8 cellular contexts compared by ENCODE assay signal in the genomic region with DNA sequence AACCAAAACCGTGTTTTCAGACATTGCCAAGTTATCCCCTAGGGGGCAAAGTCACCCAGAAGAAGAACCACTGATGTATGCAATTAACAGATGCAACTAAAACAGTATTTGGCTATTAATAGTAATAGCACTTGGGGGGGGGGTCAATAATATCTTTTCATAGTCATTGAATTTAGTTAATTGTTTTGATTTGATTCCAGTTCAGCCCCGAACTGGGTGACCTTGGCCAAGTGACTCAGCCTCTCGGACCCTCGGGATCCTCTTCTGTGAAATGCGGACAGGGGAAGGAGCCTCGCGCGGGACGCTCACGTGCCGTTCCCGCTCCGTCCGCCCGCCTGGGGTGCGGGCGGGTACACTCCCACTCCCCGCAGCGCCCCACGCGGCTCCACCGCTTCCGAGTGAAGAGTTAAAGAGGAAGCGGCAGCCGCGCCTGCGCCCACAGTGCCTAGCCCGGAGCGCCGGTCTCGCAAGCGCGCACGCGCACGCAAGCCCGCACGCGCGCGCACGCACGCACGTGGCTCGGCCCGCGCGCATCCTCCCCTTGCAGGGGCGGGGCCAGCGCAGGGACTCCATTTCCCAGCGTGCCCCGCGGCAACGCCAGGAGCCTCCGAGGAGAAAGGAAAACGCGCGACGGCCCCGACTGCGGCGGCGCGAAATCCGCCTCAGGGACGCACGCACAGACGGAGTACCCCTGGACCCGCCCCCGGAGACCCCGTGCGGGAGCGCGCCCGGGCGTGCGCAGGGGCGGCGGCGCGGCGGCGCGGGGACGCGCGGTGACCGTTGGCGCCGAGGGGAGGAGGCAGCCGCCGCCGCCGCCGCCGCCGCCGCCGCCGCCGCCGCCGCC. TPM values are rescaled to one million over a fixed set of nuclear protein-coding genes. Genes with fewer than 3 reads are reported as not detected.
A peak's percentile ranks its signal among the peaks of the same experiment; 100 is the strongest.
DNase-seq lines count a peak whose midpoint lies in the region; ATAC-seq and TF ChIP-seq lines count a peak whose summit lies in the region.

A gene (plus strand): TSS at position 769 of the 844 bp plus-strand sequence. CDS start 188 bp downstream, outside the sequence.

- H3K36me3 Mint-ChIP-seq in activated CD4-positive, alpha-beta T cell treated with anti-CD3 and anti-CD28 coated beads for 36 hours (ENCODE audit: low read depth), result peaks cover 23% of the 10 kb centered on the region

- H3K4me1 Mint-ChIP-seq in activated CD4-positive, alpha-beta T cell treated with anti-CD3 and anti-CD28 coated beads for 36 hours, result peaks cover 44% of the 10 kb centered on the region

- peak within 1 kb of the TSS; percentile 81 for H3K4me3 ChIP-seq in choroid plexus epithelial cell (ENCODE audit: low read depth, low read length)

- peaks cover 2% of the 10 kb centered on the region for H3K27me3 Mint-ChIP-seq in activated CD4-positive, alpha-beta T cell treated with anti-CD3 and anti-CD28 coated beads for 36 hours

- intact Hi-C loops in activated CD4-positive, alpha-beta T cell treated with anti-CD3 and anti-CD28 coated beads for 36 hours (cut with DNase I, micrococcal nuclease), result loop anchor here (1.0 to 5.0 kb wide), 22 partner anchors 24 to 829 kb away; a partner anchor contains a TSS

- peak; percentile 48 for TF ChIP-seq CTCF in choroid plexus epithelial cell (conservative IDR thresholded peaks at IDR 0.05; ENCODE audit: low read depth, low read length)

- POLR2A ChIA-PET in activated CD4-positive, alpha-beta T cell treated with anti-CD3 and anti-CD28 coated beads for 36 hours (lab: Charles Lee), result no interaction called here

- H3K4me3 Mint-ChIP-seq in activated CD4-positive, alpha-beta T cell treated with anti-CD3 and anti-CD28 coated beads for 36 hours, result peak within 1 kb of the TSS; percentile 83

- TF ChIP-seq POLR2A in GM19193 (IDR thresholded peaks at IDR 0.05; ENCODE audit: extremely low read depth, insufficient read depth, insufficient read length), result peak; percentile 73

- no peaks in the 10 kb centered on the region for H3K9me3 Mint-ChIP-seq in activated CD4-positive, alpha-beta T cell treated with anti-CD3 and anti-CD28 coated beads for 36 hours (ENCODE audit: low read depth)

- peak; percentile 96 for DNase-seq in Ammon's horn (ENCODE audit: low spot score)
- DNase-seq in NCI-H510A treated with DMSO at 0.1 percent for 48 hours (lab: John Stamatoyannopoulos, UW), result peak; percentile 91
- peak; percentile 99 for DNase-seq in activated CD4-positive, alpha-beta T cell treated with anti-CD3 and anti-CD28 coated beads for 36 hours
- peak; percentile 99 for DNase-seq in choroid plexus epithelial cell (ENCODE audit: low read depth)
- DNase-seq in kidney tubule cell (ENCODE audit: low spot score), result peak; percentile 99
- peak; percentile 92 to 98 (median 97) for DNase-seq in stimulated activated CD4-positive, alpha-beta T cell treated with anti-CD3 and anti-CD28 coated beads, Interleukin-1b, Interleukin-23, amount 100 ng/mL, for 24 hours (ENCODE audit: low read depth in 4 of 4, low spot score in 1 of 4)

- peak within 1 kb of the TSS; percentile 72 for H3K27ac Mint-ChIP-seq in activated CD4-positive, alpha-beta T cell treated with anti-CD3 and anti-CD28 coated beads for 36 hours

- ATAC-seq in HG03439 (IDR thresholded peaks at IDR 0.05; ENCODE audit: unreplicated experiment), result peak; percentile 70
- peak; percentile 83 for ATAC-seq in activated CD4-positive, alpha-beta T cell treated with anti-CD3 and anti-CD28 coated beads for 36 hours

- CTCF ChIA-PET in activated CD4-positive, alpha-beta T cell treated with anti-CD3 and anti-CD28 coated beads for 36 hours (lab: Charles Lee), result no interaction called here

RNA-seq across cellular contexts. Expression of the gene that starts here (rescaled TPM):
- 100 to 1,000 TPM; 248 to 347 TPM for total RNA-seq in activated CD4-positive, alpha-beta T cell treated with anti-CD3 and anti-CD28 coated beads for 36 hours

Comparison
In these comparisons a context has a peak if more than half of its experiments do, and no peak if none do; other contexts are left out.
1. Peak in every context shown above with its lines: DNase-seq, ATAC-seq and H3K4me3 ChIP-seq.